ENCODE assay signal across 8 cellular contexts in the genomic region with DNA sequence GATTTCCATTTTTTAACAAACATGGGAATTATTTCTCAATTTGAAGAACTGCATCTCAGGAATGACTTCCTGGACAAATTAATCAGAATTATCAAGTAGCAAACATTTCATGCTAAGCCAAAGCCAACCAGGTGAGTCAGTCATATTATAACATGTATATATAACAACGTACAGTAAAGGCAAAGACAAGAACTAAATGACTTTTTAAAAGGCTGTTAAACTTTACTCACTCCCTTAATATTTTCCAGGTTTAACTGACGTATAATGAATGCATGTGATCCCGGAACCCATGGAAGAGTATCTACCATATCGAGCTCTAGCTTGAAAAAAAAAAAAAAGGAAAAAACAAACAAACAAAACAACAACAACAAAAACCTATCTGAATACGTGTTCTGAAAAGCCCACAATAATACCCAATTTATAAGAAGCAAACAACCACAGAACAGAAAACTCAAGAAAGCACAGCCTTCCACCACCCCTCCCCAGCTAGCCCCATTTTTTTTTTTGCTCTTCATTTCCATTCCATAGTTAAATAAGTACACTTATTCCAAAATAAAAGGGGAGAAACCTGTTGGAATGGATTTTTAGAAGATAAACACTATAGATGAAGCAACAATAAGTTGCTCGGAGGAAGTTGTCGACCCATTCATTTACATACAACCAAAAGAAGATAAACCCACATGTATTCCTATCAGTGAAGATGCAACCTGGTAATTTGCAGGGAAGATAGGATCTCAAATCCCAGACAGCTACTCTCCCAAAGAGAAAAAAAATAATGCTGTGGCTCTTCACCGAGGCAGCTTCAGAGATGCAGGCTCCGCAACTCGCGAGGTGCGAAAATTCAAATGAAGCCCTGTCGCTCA. TPM values are rescaled to one million over a fixed set of nuclear protein-coding genes. Genes with fewer than 3 reads are reported as not detected.
DNase-seq lines count a peak whose midpoint lies in the region; ATAC-seq and TF ChIP-seq lines count a peak whose summit lies in the region.

No MANE protein-coding gene starts in this region.

- peak overlapping the region; percentile 89 to 90 for H3K4me3 ChIP-seq in foreskin fibroblast (ENCODE audit: low read depth in 1 of 2, low read length in 2 of 2)
- peak overlapping the region; percentile 88 to 98 (median 89) for H3K4me3 ChIP-seq in skeletal muscle tissue (ENCODE audit: low read length in 3 of 3)

- intact Hi-C loops in activated naive CD4-positive, alpha-beta T cell treated with anti-CD3 and anti-CD28 coated beads for 36 hours (cut with micrococcal nuclease): loop anchor here (1.0 to 5.0 kb wide), 4 partner anchors 132 to 400 kb away; partner anchors contain the start of genes DNAJC2 and FAM185A

- H3K9me3 Mint-ChIP-seq in activated naive CD4-positive, alpha-beta T cell treated with anti-CD3 and anti-CD28 coated beads for 36 hours: no peaks in the 10 kb centered on the region

- peaks cover 7% of the 10 kb centered on the region for H3K36me3 Mint-ChIP-seq in activated naive CD4-positive, alpha-beta T cell treated with anti-CD3 and anti-CD28 coated beads for 36 hours (ENCODE audit: low read depth)
- H3K36me3 Mint-ChIP-seq in T-helper 17 cell (ENCODE audit: low read depth): peaks cover 6% of the 10 kb centered on the region

- TF ChIP-seq CTCF in foreskin fibroblast (IDR thresholded peaks at IDR 0.05; ENCODE audit: low read depth, low read length): no peak

- ATAC-seq in T-helper 17 cell: no peak

- no peaks in the 10 kb centered on the region for H3K27me3 Mint-ChIP-seq in activated naive CD4-positive, alpha-beta T cell treated with anti-CD3 and anti-CD28 coated beads for 36 hours (ENCODE audit: low read depth)
- no peaks in the 10 kb centered on the region for H3K27me3 Mint-ChIP-seq in T-helper 17 cell

- CTCF ChIA-PET in activated naive CD4-positive, alpha-beta T cell treated with anti-CD3 and anti-CD28 coated beads for 36 hours (lab: Charles Lee): no interaction called here

- no peak for DNase-seq in activated naive CD4-positive, alpha-beta T cell treated with anti-CD3 and anti-CD28 coated beads for 36 hours
- no peak for DNase-seq in activated naive CD4-positive, alpha-beta T cell (lab: John Stamatoyannopoulos, UW)
- no peak for DNase-seq in T-helper 17 cell
- peak in 1 of 2 donors; percentile 24 for DNase-seq in foreskin fibroblast
- no peak for DNase-seq in germinal center (ENCODE audit: low spot score)
- no peak for DNase-seq in RPMI8226
- no peak for DNase-seq in midbrain (lab: John Stamatoyannopoulos, UW)

- peak overlapping the region; percentile 92 for H3K27ac ChIP-seq in skeletal muscle tissue (ENCODE audit: low read depth, low read length)

- H3K9me3 ChIP-seq in T-helper 17 cell (ENCODE audit: control insufficient read depth, low read length, poor library complexity, severe bottlenecking) (no peaks in the 10 kb centered on the region), skeletal muscle tissue (ENCODE audit: control insufficient read depth in 3 of 3, low read length in 3 of 3) (no peaks in the 10 kb centered on the region)

- H3K4me1 ChIP-seq in skeletal muscle tissue (ENCODE audit: control insufficient read depth in 3 of 3, insufficient read depth in 3 of 3, low read length in 3 of 3): peaks cover 2 to 17% (median 3%) of the 10 kb centered on the region in 3 donors

- no peaks in the 10 kb centered on the region for H3K36me3 ChIP-seq in skeletal muscle tissue (ENCODE audit: control insufficient read depth in 3 of 3, insufficient read depth in 3 of 3, low read length in 3 of 3)

- H3K9ac ChIP-seq in skeletal muscle tissue (ENCODE audit: low read depth in 1 of 3, low read length in 3 of 3): peak overlapping the region; percentile 91 to 94 (median 94)

- H3K4me1 Mint-ChIP-seq in activated naive CD4-positive, alpha-beta T cell treated with anti-CD3 and anti-CD28 coated beads for 36 hours (ENCODE audit: low read depth): peaks cover 32% of the 10 kb centered on the region
- H3K4me1 Mint-ChIP-seq in T-helper 17 cell: peaks cover 22% of the 10 kb centered on the region

- peak overlapping the region; percentile 96 for H3K4me3 Mint-ChIP-seq in activated naive CD4-positive, alpha-beta T cell treated with anti-CD3 and anti-CD28 coated beads for 36 hours
- peak overlapping the region; percentile 94 for H3K4me3 Mint-ChIP-seq in T-helper 17 cell

- H3K27me3 ChIP-seq in skeletal muscle tissue (ENCODE audit: control insufficient read depth in 3 of 3, insufficient read depth in 3 of 3, low read length in 3 of 3): no peaks in the 10 kb centered on the region

- peak overlapping the region; percentile 97 for H3K27ac Mint-ChIP-seq in activated naive CD4-positive, alpha-beta T cell treated with anti-CD3 and anti-CD28 coated beads for 36 hours
- H3K27ac Mint-ChIP-seq in T-helper 17 cell: peak overlapping the region; percentile 93

RNA-seq across cellular contexts. Expression of gene NAPEPLD, which starts 0.5 kb away (rescaled TPM):
- 1 to 10 TPM; 6.3 to 6.8 TPM for total RNA-seq in activated naive CD4-positive, alpha-beta T cell treated with anti-CD3 and anti-CD28 coated beads for 36 hours
- total RNA-seq in T-helper 17 cell (1 to 10 TPM; 2.4 to 3.7 TPM), skeletal muscle tissue (12.0 TPM)
